Comparison of ENCODE assay signal across 21 cellular contexts in the genomic region with DNA sequence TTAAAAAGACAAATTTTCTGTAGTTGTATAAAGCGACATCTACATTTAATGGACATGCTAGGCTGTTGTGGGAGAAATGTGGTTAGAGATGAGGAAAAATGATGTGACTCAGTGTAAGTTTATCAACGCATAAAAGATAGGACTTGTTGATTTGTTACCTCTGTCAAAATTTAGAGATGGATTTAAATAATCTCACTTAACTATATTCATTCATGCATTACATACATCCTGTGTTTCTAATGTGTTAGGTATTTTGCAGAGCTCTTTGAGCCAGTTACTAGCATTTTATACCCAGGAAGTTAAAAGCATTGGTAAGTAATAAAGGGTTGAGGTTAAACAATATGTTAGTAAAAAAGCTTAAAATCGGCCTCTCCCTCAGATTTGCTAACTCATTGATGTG. TPM values are rescaled to one million over a fixed set of nuclear protein-coding genes. Genes with fewer than 3 reads are reported as not detected.
DNase-seq lines count a peak whose midpoint lies in the region; ATAC-seq, FAIRE-seq and TF ChIP-seq lines count a peak whose summit lies in the region.
"Had no signal": no experiment of that assay in that cellular context is flagged by ENCODE, and none has a peak within 500 bp of the region (broad histone marks: within the 10 kb centered on the region; RNA-seq: fewer than 3 reads in every experiment).

No MANE protein-coding gene starts in this region.

- no peak overlapping the region for H3K4me3 Mint-ChIP-seq in activated T-cell treated with anti-CD3 and anti-CD28 coated beads, Interleukin-2, amount 50 U/mL, for 24 hours
- H3K4me3 Mint-ChIP-seq: activated T-helper 1 cell treated with anti-CD3 and anti-CD28 coated beads, Interleukin-12 subunit alpha, Interleukin-12 subunit beta, Interleukin-2, Interleukin-4 antibody, amounts not matched to agents 30 ng/mL and 10 ng/mL and 1 ng/mL, durations not matched to agents 14 hours and 24 hours and 36 hours; mesothelial cell of epicardium had no signal

- no peak for ATAC-seq in GM18520 (IDR thresholded peaks at IDR 0.05; ENCODE audit: unreplicated experiment)
- ATAC-seq: psoas muscle had no signal

- H3K9me3 Mint-ChIP-seq in activated T-cell treated with anti-CD3 and anti-CD28 coated beads, Interleukin-2, amount 50 U/mL, for 24 hours: no peaks in the 10 kb centered on the region
- H3K9me3 Mint-ChIP-seq: activated T-helper 1 cell treated with anti-CD3 and anti-CD28 coated beads, Interleukin-12 subunit alpha, Interleukin-12 subunit beta, Interleukin-2, Interleukin-4 antibody, amounts not matched to agents 30 ng/mL and 10 ng/mL and 1 ng/mL, durations not matched to agents 14 hours and 24 hours and 36 hours had no signal

- peaks cover 56% of the 10 kb centered on the region for H3K36me3 Mint-ChIP-seq in activated T-cell treated with anti-CD3 and anti-CD28 coated beads, Interleukin-2, amount 50 U/mL, for 24 hours (ENCODE audit: low read depth)

- DNase-seq in activated T-cell treated with anti-CD3 and anti-CD28 coated beads, Interleukin-2, amount 50 U/mL, for 24 hours: no peak
- DNase-seq in activated T-cell treated with anti-CD3 and anti-CD28 coated beads, Interleukin-2, amount 50 U/mL, for 48 hours: no peak
- DNase-seq in RCC 7860 (ENCODE audit: low spot score) (peak; percentile 30), glomerular visceral epithelial cell (ENCODE audit: extremely low spot score) (peak; percentile 46), smooth muscle cell (lab: John Stamatoyannopoulos, UW; ENCODE audit: unreplicated experiment) (no peak), sigmoid colon (no peak), H54 (ENCODE audit: insufficient read length, low spot score) (no peak)
- DNase-seq: dermis blood vessel endothelial cell, NCI-H1105, NCI-H524 treated with DMSO at 0.1 percent for 48 hours, psoas muscle, SHP77 had no signal

- TF ChIP-seq POLR2A in sigmoid colon (IDR thresholded peaks at IDR 0.05): no peak
- no peak for TF ChIP-seq POLR2A in H54 (IDR thresholded peaks at IDR 0.05; ENCODE audit: low read depth, low read length)

- peaks cover 12% of the 10 kb centered on the region for H4K20me1 ChIP-seq in smooth muscle cell (ENCODE audit: low read depth)

- H3K9me3 ChIP-seq in smooth muscle cell (replicated peaks; ENCODE audit: low read depth) (no peaks in the 10 kb centered on the region), sigmoid colon (no peaks in the 10 kb centered on the region)
- H3K9me3 ChIP-seq: BLaER1, psoas muscle had no signal

- H3K4me1 ChIP-seq in smooth muscle cell (ENCODE audit: low read depth) (peaks cover 6% of the 10 kb centered on the region), sigmoid colon (peaks cover 0 to 23% (median 14%) of the 10 kb centered on the region in 4 donors)

- peaks cover 85% of the 10 kb centered on the region for H3K79me2 ChIP-seq in smooth muscle cell (ENCODE audit: low read depth)

- peaks cover 55% of the 10 kb centered on the region for H3K4me1 Mint-ChIP-seq in activated T-cell treated with anti-CD3 and anti-CD28 coated beads, Interleukin-2, amount 50 U/mL, for 24 hours (ENCODE audit: low read depth)

- intact Hi-C loops in sigmoid colon (cut with DNase I): no loop called here

- 69% methylated on average over 3 of the region's 3 CpGs for WGBS in smooth muscle cell (ENCODE audit: low lambda C conversion rate)
- 75 to 76% methylated on average over 3 of the region's 3 CpGs for WGBS in sigmoid colon, 2 donors

- H3K27me3 ChIP-seq in smooth muscle cell (ENCODE audit: low read depth) (no peaks in the 10 kb centered on the region), sigmoid colon (no peaks in the 10 kb centered on the region)
- H3K27me3 ChIP-seq: BLaER1 had no signal

- FAIRE-seq in RCC 7860 (lab: Jason Lieb, UNC): peak; percentile 85
- FAIRE-seq in H54 (lab: Jason Lieb, UNC): no peak
- FAIRE-seq: A204.1, bronchial epithelial cell, frontal cortex, GM12892, HTR-8/SVneo had no signal

- H3K36me3 ChIP-seq in smooth muscle cell (ENCODE audit: low read depth) (peaks cover 4% of the 10 kb centered on the region), sigmoid colon (peaks cover 0 to 6% (median 0%) of the 10 kb centered on the region in 4 donors)

- H3K27ac Mint-ChIP-seq in activated T-cell treated with anti-CD3 and anti-CD28 coated beads, Interleukin-2, amount 50 U/mL, for 24 hours: peak overlapping the region; percentile 70
- H3K27ac Mint-ChIP-seq: activated T-helper 1 cell treated with anti-CD3 and anti-CD28 coated beads, Interleukin-12 subunit alpha, Interleukin-12 subunit beta, Interleukin-2, Interleukin-4 antibody, amounts not matched to agents 30 ng/mL and 10 ng/mL and 1 ng/mL, durations not matched to agents 14 hours and 24 hours and 36 hours had no signal

- TF ChIP-seq EP300 in sigmoid colon (IDR thresholded peaks at IDR 0.05): no peak

- H3K4me3 ChIP-seq in smooth muscle cell (no peak overlapping the region), sigmoid colon (no peak overlapping the region)
- H3K4me3 ChIP-seq: BLaER1, psoas muscle had no signal

- no peak overlapping the region for H3K4me2 ChIP-seq in smooth muscle cell
- H3K4me2 ChIP-seq: BLaER1 had no signal

- no peaks in the 10 kb centered on the region for H3K27me3 Mint-ChIP-seq in activated T-cell treated with anti-CD3 and anti-CD28 coated beads, Interleukin-2, amount 50 U/mL, for 24 hours

- no peak overlapping the region for H3K9ac ChIP-seq in smooth muscle cell (ENCODE audit: low read depth)
- H3K9ac ChIP-seq: BLaER1 had no signal

- H3K27ac ChIP-seq in smooth muscle cell (ENCODE audit: low read depth): peak overlapping the region; percentile 1
- no peak overlapping the region for H3K27ac ChIP-seq in sigmoid colon
- H3K27ac ChIP-seq: BLaER1, psoas muscle had no signal

- no peak for TF ChIP-seq CTCF in smooth muscle cell (IDR thresholded peaks at IDR 0.05; ENCODE audit: borderline replicate concordance, insufficient read depth, poor library complexity, severe bottlenecking)
- no peak for TF ChIP-seq CTCF in sigmoid colon (IDR thresholded peaks at IDR 0.05)

- no peaks in the 10 kb centered on the region for H3F3A ChIP-seq in smooth muscle cell (ENCODE audit: low read depth)

- H2AFZ ChIP-seq in smooth muscle cell (ENCODE audit: low read depth): no peak overlapping the region

RNA-seq across cellular contexts. Expression of gene METAP1, which starts 34.3 kb away (rescaled TPM):
- total RNA-seq in smooth muscle cell: 57.9 and 73.3 TPM in 2 replicates
- polyA plus RNA-seq in smooth muscle cell: 19.1 and 33.0 TPM in 2 replicates
- total RNA-seq in sigmoid colon: 10 to 100 TPM; 47.6 to 56.0 (median 51.4) TPM
- 10 to 100 TPM; 34.2 to 49.9 (median 34.7) TPM for polyA plus RNA-seq in sigmoid colon

RNA-seq across cellular contexts. Expression of gene ADH5, which starts 58.7 kb away (rescaled TPM):
- total RNA-seq in smooth muscle cell (128 and 132 TPM in 2 replicates), sigmoid colon (100 to 1,000 TPM; 235 to 349 (median 263) TPM)
- polyA plus RNA-seq in smooth muscle cell (137 and 150 TPM in 2 replicates), sigmoid colon (100 to 1,000 TPM; 146 to 237 (median 196) TPM)

Comparison
In these comparisons a context has a peak if more than half of its experiments do, and no peak if none do; other contexts are left out.
1. DNase-seq: peak in RCC 7860 (single experiment) and glomerular visceral epithelial cell (single experiment); none in activated T-cell treated with anti-CD3 and anti-CD28 coated beads, Interleukin-2, amount 50 U/mL, for 24 hours (single experiment), activated T-cell treated with anti-CD3 and anti-CD28 coated beads, Interleukin-2, amount 50 U/mL, for 48 hours (0 of 2), smooth muscle cell (single experiment), sigmoid colon (single experiment) and H54 (single experiment).